11 cellular contexts compared by ENCODE assay signal in genomic region chr13:94858856-94859811, GRCh38.
DNase-seq lines count a peak whose midpoint lies in the region; ATAC-seq and TF ChIP-seq lines count a peak whose summit lies in the region.
"Had no signal": no experiment of that assay in that cellular context is flagged by ENCODE, and none has a peak within 500 bp of the region (broad histone marks: within the 10 kb centered on the region; RNA-seq: fewer than 3 reads in every experiment).

No MANE protein-coding gene starts in this region.

- no peaks in the 10 kb centered on the region for H3K9me3 ChIP-seq in right atrium auricular region
- H3K9me3 ChIP-seq in heart left ventricle, result no peaks in the 10 kb centered on the region

- no peak for TF ChIP-seq POLR2A in heart left ventricle (IDR thresholded peaks at IDR 0.05)

- ATAC-seq in Right ventricle myocardium superior (ENCODE audit: poor library complexity), result peak; percentile 95
- ATAC-seq in heart left ventricle, result peak; percentile 86 to 95 (median 92)
- no peak for ATAC-seq in GM18907 (IDR thresholded peaks at IDR 0.05; ENCODE audit: unreplicated experiment)
- ATAC-seq: K562 had no signal

- DNase-seq in Right ventricle myocardium superior (peak; percentile 82), right atrium auricular region (ENCODE audit: low spot score) (no peak), heart left ventricle (peak; percentile 40 to 86 (median 64)), nucleus accumbens (lab: John Stamatoyannopoulos, UW) (peak in 53 of 56 donors; percentile 12 to 81 (median 54)), NCI-H446 treated with DMSO at 0.1 percent for 48 hours (lab: John Stamatoyannopoulos, UW) (no peak)
- no peak for DNase-seq in stimulated activated CD4-positive, alpha-beta T cell treated with anti-CD3 and anti-CD28 coated beads, Interleukin-4, amount 100 ng/mL, for 4 hours
- no peak for DNase-seq in stimulated activated CD4-positive, alpha-beta T cell treated with anti-CD3 and anti-CD28 coated beads, Interleukin-4, amount 100 ng/mL, for 1 hour
- DNase-seq: ACHN, NCI-H69 had no signal

- H3K36me3 ChIP-seq in right atrium auricular region (no peaks in the 10 kb centered on the region), heart left ventricle (no peaks in the 10 kb centered on the region)

- H3K4me3 ChIP-seq in right atrium auricular region, result no peak overlapping the region
- no peak overlapping the region for H3K4me3 ChIP-seq in heart left ventricle
- H3K4me3 ChIP-seq: K562 had no signal

- TF ChIP-seq CTCF in right atrium auricular region (IDR thresholded peaks at IDR 0.05) (no peak), heart left ventricle (IDR thresholded peaks at IDR 0.05) (no peak)

- H3K27me3 ChIP-seq in right atrium auricular region (no peaks in the 10 kb centered on the region), heart left ventricle (peaks cover 0 to 11% (median 0%) of the 10 kb centered on the region in 9 donors)

- H3K27ac ChIP-seq in right atrium auricular region (peak overlapping the region in 1 of 2 donors; percentile 5), heart left ventricle (no peak overlapping the region)

- H3K4me1 ChIP-seq in right atrium auricular region, result peaks cover 0 to 18% of the 10 kb centered on the region in 2 donors
- H3K4me1 ChIP-seq in heart left ventricle, result peaks cover 0 to 29% (median 0%) of the 10 kb centered on the region in 12 donors

- 36 to 52% (median 45%) methylated on average over 12 to 19 of the region's 19 CpGs for WGBS in heart left ventricle, 4 donors

- intact Hi-C loops in Right ventricle myocardium superior (cut with DNase I) (no loop called here), heart left ventricle (cut with DNase I) (no loop called here)

Comparison
In these comparisons a context has a peak if more than half of its experiments do, and no peak if none do; other contexts are left out.
1. DNase-seq: peak in Right ventricle myocardium superior (single experiment), heart left ventricle (5 of 5) and nucleus accumbens (53 of 56); none in right atrium auricular region (single experiment), stimulated activated CD4-positive, alpha-beta T cell treated with anti-CD3 and anti-CD28 coated beads, Interleukin-4, amount 100 ng/mL, for 4 hours (0 of 2), stimulated activated CD4-positive, alpha-beta T cell treated with anti-CD3 and anti-CD28 coated beads, Interleukin-4, amount 100 ng/mL, for 1 hour (single experiment) and NCI-H446 treated with DMSO at 0.1 percent for 48 hours (single experiment).